ENCODE assay signal across 8 cellular contexts in genomic region chr19:1133471-1133929, GRCh38. TPM values are rescaled to one million over a fixed set of nuclear protein-coding genes. Genes with fewer than 3 reads are reported as not detected.
DNase-seq lines count a peak whose midpoint lies in the region; ATAC-seq and TF ChIP-seq lines count a peak whose summit lies in the region.

No MANE protein-coding gene starts in this region.

- no peak for TF ChIP-seq CTCF in esophagus squamous epithelium (IDR thresholded peaks at IDR 0.05)

- in situ Hi-C loops in GM18951 (cut with MboI; ENCODE audit: low sequenced_read_pairs, unreplicated experiment) (no loop called here), G401 (cut with HindIII; ENCODE audit: low sequenced_read_pairs) (no loop called here)

- H3K36me3 ChIP-seq in esophagus squamous epithelium: peaks cover 0 to 34% (median 0%) of the 10 kb centered on the region in 3 donors

- POLR2A ChIA-PET in activated CD4-positive, alpha-beta memory T cell treated with anti-CD3 and anti-CD28 coated beads for 36 hours (lab: Charles Lee): interaction anchor here (0.5 to 1.1 kb wide), 7 partner anchors 10 to 136 kb away, joined by 3 to 5 read pairs (median 3); partner anchors contain the start of genes ARHGAP45 and CIRBP

- peak; percentile 51 for DNase-seq in HuH-7 (ENCODE audit: low spot score)
- peak; percentile 92 for DNase-seq in activated CD4-positive, alpha-beta memory T cell treated with anti-CD3 and anti-CD28 coated beads for 36 hours
- peak; percentile 41 for DNase-seq in esophagus squamous epithelium (lab: John Stamatoyannopoulos, UW)
- peak; percentile 57 for DNase-seq in stimulated activated CD4-positive, alpha-beta T cell treated with anti-CD3 and anti-CD28 coated beads, Interleukin-2, amount 100 ng/mL, for 4 hours (ENCODE audit: low read depth)
- DNase-seq in RPMI8226: no peak
- no peak for DNase-seq in G401 (ENCODE audit: low spot score)

- H3K27me3 Mint-ChIP-seq in activated CD4-positive, alpha-beta memory T cell treated with anti-CD3 and anti-CD28 coated beads for 36 hours: no peaks in the 10 kb centered on the region

- no peak for ATAC-seq in GM19467 (IDR thresholded peaks at IDR 0.05; ENCODE audit: unreplicated experiment)

- WGBS in esophagus squamous epithelium, 2 donors: 86 to 92% methylated on average over 7 to 13 of the region's 25 CpGs

- peak overlapping the region; percentile 92 to 98 (median 94) for H3K27ac ChIP-seq in esophagus squamous epithelium

- H3K4me1 ChIP-seq in esophagus squamous epithelium: peaks cover 64 to 86% (median 71%) of the 10 kb centered on the region in 3 donors

- peak overlapping the region; percentile 96 for H3K27ac Mint-ChIP-seq in activated CD4-positive, alpha-beta memory T cell treated with anti-CD3 and anti-CD28 coated beads for 36 hours

- H3K27me3 ChIP-seq in esophagus squamous epithelium: no peaks in the 10 kb centered on the region

- H3K4me3 Mint-ChIP-seq in activated CD4-positive, alpha-beta memory T cell treated with anti-CD3 and anti-CD28 coated beads for 36 hours: peak overlapping the region; percentile 94

- no peaks in the 10 kb centered on the region for H3K9me3 ChIP-seq in esophagus squamous epithelium

- no peaks in the 10 kb centered on the region for H3K9me3 Mint-ChIP-seq in activated CD4-positive, alpha-beta memory T cell treated with anti-CD3 and anti-CD28 coated beads for 36 hours

- CTCF ChIA-PET in activated CD4-positive, alpha-beta memory T cell treated with anti-CD3 and anti-CD28 coated beads for 36 hours (lab: Charles Lee): interaction anchor here (0.8 to 1.5 kb wide), 7 partner anchors 20 to 270 kb away, joined by 3 to 9 read pairs (median 4); no protein-coding TSS in a partner anchor

- TF ChIP-seq POLR2A in GM18951 (IDR thresholded peaks at IDR 0.05; ENCODE audit: extremely low read depth, insufficient read depth, insufficient read length) (peak; percentile 56), esophagus squamous epithelium (IDR thresholded peaks at IDR 0.05) (peak in 1 of 4 donors; percentile 72)

- peaks cover 9% of the 10 kb centered on the region for H3K36me3 Mint-ChIP-seq in activated CD4-positive, alpha-beta memory T cell treated with anti-CD3 and anti-CD28 coated beads for 36 hours

- intact Hi-C loops in activated CD4-positive, alpha-beta memory T cell treated with anti-CD3 and anti-CD28 coated beads for 36 hours (cut with micrococcal nuclease): loop anchor here (2.0 to 5.0 kb wide), 3 partner anchors 31 to 107 kb away; partner anchors contain the start of genes ATP5F1D and GPX4
- intact Hi-C loops in esophagus squamous epithelium (cut with DNase I): no loop called here

- H3K4me1 Mint-ChIP-seq in activated CD4-positive, alpha-beta memory T cell treated with anti-CD3 and anti-CD28 coated beads for 36 hours (ENCODE audit: low read depth): peaks cover 38% of the 10 kb centered on the region

- H3K4me3 ChIP-seq in esophagus squamous epithelium: peak overlapping the region in 3 of 4 donors; percentile 65 to 84 (median 66)

RNA-seq across cellular contexts. Expression of gene GPX4, which starts 29.7 kb away (rescaled TPM):
- 100 to 1,000 TPM; 274 to 275 TPM for total RNA-seq in activated CD4-positive, alpha-beta memory T cell treated with anti-CD3 and anti-CD28 coated beads for 36 hours
- total RNA-seq in esophagus squamous epithelium: 100 to 1,000 TPM; 108 to 405 (median 244) TPM
- total RNA-seq in G401 (2014; rRNA removed; shearing (Covaris generic)): 593 and 784 TPM in 2 replicates

RNA-seq across cellular contexts. Expression of gene POLR2E, which starts 38.3 kb away (rescaled TPM):
- 100 to 1,000 TPM; 204 to 207 TPM for total RNA-seq in activated CD4-positive, alpha-beta memory T cell treated with anti-CD3 and anti-CD28 coated beads for 36 hours
- total RNA-seq in esophagus squamous epithelium: 100 to 1,000 TPM; 113 to 198 (median 166) TPM
- 326 and 355 TPM in 2 replicates for total RNA-seq in G401 (2014; rRNA removed; shearing (Covaris generic))

RNA-seq across cellular contexts. Expression of gene SBNO2, which starts 40.6 kb away (rescaled TPM):
- 100 to 1,000 TPM in 1 of 2 experiments, 10 to 100 TPM in 1; 96.9 to 110 TPM for total RNA-seq in activated CD4-positive, alpha-beta memory T cell treated with anti-CD3 and anti-CD28 coated beads for 36 hours
- total RNA-seq in esophagus squamous epithelium: 10 to 100 TPM; 31.3 to 84.3 (median 68.3) TPM
- total RNA-seq in G401 (2014; rRNA removed; shearing (Covaris generic)): 22.3 and 25.1 TPM in 2 replicates

Comparison
In these comparisons a context has a peak if more than half of its experiments do, and no peak if none do; other contexts are left out.
1. DNase-seq: peak in HuH-7 (single experiment), activated CD4-positive, alpha-beta memory T cell treated with anti-CD3 and anti-CD28 coated beads for 36 hours (single experiment), esophagus squamous epithelium (single experiment) and stimulated activated CD4-positive, alpha-beta T cell treated with anti-CD3 and anti-CD28 coated beads, Interleukin-2, amount 100 ng/mL, for 4 hours (single experiment); none in RPMI8226 (single experiment) and G401 (single experiment).